ENCODE assay signal across 10 cellular contexts in genomic region chr7:21365866-21366624, GRCh38.
DNase-seq lines count a peak whose midpoint lies in the region; ATAC-seq, FAIRE-seq and TF ChIP-seq lines count a peak whose summit lies in the region.
"Had no signal": no experiment of that assay in that cellular context is flagged by ENCODE, and none has a peak within 500 bp of the region (broad histone marks: within the 10 kb centered on the region; RNA-seq: fewer than 3 reads in every experiment).

No MANE protein-coding gene starts in this region.

- H3K4me3 ChIP-seq in astrocyte (ENCODE audit: insufficient read depth, low read depth, low read length) (no peak overlapping the region), prostate gland (no peak overlapping the region)
- H3K4me3 ChIP-seq: HAP-1, upper lobe of left lung had no signal

- H3K27ac ChIP-seq in astrocyte (ENCODE audit: low read depth, low read length) (no peak overlapping the region), prostate gland (peak overlapping the region; percentile 13 to 53)
- H3K27ac ChIP-seq: upper lobe of left lung had no signal

- POLR2A ChIA-PET in activated CD4-positive, alpha-beta memory T cell treated with anti-CD3 and anti-CD28 coated beads, Interleukin-2, amount 10 ng/mL, durations not matched to agents 7 days and 5 days (lab: Charles Lee): interaction anchor here (2.1 to 3.6 kb wide), 4 partner anchors 10 to 68 kb away, joined by 7 to 17 read pairs (median 10); partner anchors contain the start of gene SP4
- POLR2A ChIA-PET in activated CD4-positive, alpha-beta memory T cell treated with anti-CD3 and anti-CD28 coated beads for 36 hours (lab: Charles Lee): interaction anchor here (1.6 to 2.1 kb wide), 2 partner anchors 28 to 62 kb away, joined by 7 to 15 read pairs; partner anchors contain the start of gene SP4

- no peak for FAIRE-seq in astrocyte (lab: Jason Lieb, UNC)

- TF ChIP-seq POLR2A in prostate gland (IDR thresholded peaks at IDR 0.05): no peak

- no peak for DNase-seq in activated CD4-positive, alpha-beta memory T cell treated with anti-CD3 and anti-CD28 coated beads, Interleukin-2, amount 10 ng/mL, durations not matched to agents 7 days and 5 days
- no peak for DNase-seq in activated CD4-positive, alpha-beta memory T cell treated with anti-CD3 and anti-CD28 coated beads for 36 hours
- DNase-seq in NCI-H2081 treated with DMSO at 0.1 percent for 48 hours (lab: John Stamatoyannopoulos, UW) (peak; percentile 63), astrocyte (ENCODE audit: low read depth) (peak; percentile 12), prostate gland (ENCODE audit: low spot score) (peak; percentile 56), ecto neural progenitor cell (ENCODE audit: low spot score) (no peak), cerebellum (ENCODE audit: low spot score) (no peak)
- no peak for DNase-seq in stimulated activated naive CD8-positive, alpha-beta T cell treated with anti-CD3 and anti-CD28 coated beads, Interleukin-15, Interleukin-2, amounts not matched to agents 100 U/mL and 50 U/mL, for 24 hours
- DNase-seq: upper lobe of left lung had no signal

- no peaks in the 10 kb centered on the region for H4K20me1 ChIP-seq in astrocyte (ENCODE audit: insufficient read depth, low read length)

- intact Hi-C loops in activated CD4-positive, alpha-beta memory T cell treated with anti-CD3 and anti-CD28 coated beads for 36 hours (cut with micrococcal nuclease): loop anchor here (2.0 kb wide), 1 partner anchor 573 kb away; no protein-coding TSS in a partner anchor
- intact Hi-C loops in prostate gland (cut with DNase I): no loop called here

- 30% methylated on average over 6 of the region's 6 CpGs for WGBS in prostate gland

- peak overlapping the region; percentile 71 for H3K27ac Mint-ChIP-seq in activated CD4-positive, alpha-beta memory T cell treated with anti-CD3 and anti-CD28 coated beads, Interleukin-2, amount 10 ng/mL, durations not matched to agents 7 days and 5 days
- no peak overlapping the region for H3K27ac Mint-ChIP-seq in activated CD4-positive, alpha-beta memory T cell treated with anti-CD3 and anti-CD28 coated beads for 36 hours
- H3K27ac Mint-ChIP-seq in astrocyte (ENCODE audit: unreplicated experiment): peak overlapping the region; percentile 34

- no peak overlapping the region for H2AFZ ChIP-seq in astrocyte (ENCODE audit: low read depth, low read length)

- peaks cover 15% of the 10 kb centered on the region for H3K9me3 Mint-ChIP-seq in activated CD4-positive, alpha-beta memory T cell treated with anti-CD3 and anti-CD28 coated beads, Interleukin-2, amount 10 ng/mL, durations not matched to agents 7 days and 5 days
- H3K9me3 Mint-ChIP-seq in activated CD4-positive, alpha-beta memory T cell treated with anti-CD3 and anti-CD28 coated beads for 36 hours: no peaks in the 10 kb centered on the region
- H3K9me3 Mint-ChIP-seq in astrocyte (ENCODE audit: unreplicated experiment): peaks cover 4% of the 10 kb centered on the region

- no peak overlapping the region for H3K9ac ChIP-seq in astrocyte (ENCODE audit: low read length)

- peaks cover 36% of the 10 kb centered on the region for H3K36me3 Mint-ChIP-seq in activated CD4-positive, alpha-beta memory T cell treated with anti-CD3 and anti-CD28 coated beads, Interleukin-2, amount 10 ng/mL, durations not matched to agents 7 days and 5 days (ENCODE audit: low read depth)
- no peaks in the 10 kb centered on the region for H3K36me3 Mint-ChIP-seq in activated CD4-positive, alpha-beta memory T cell treated with anti-CD3 and anti-CD28 coated beads for 36 hours
- H3K36me3 Mint-ChIP-seq in astrocyte (ENCODE audit: low read depth, unreplicated experiment): no peaks in the 10 kb centered on the region

- no peak for ATAC-seq in stimulated activated naive CD8-positive, alpha-beta T cell treated with anti-CD3 and anti-CD28 coated beads, Interleukin-15, Interleukin-2, amounts not matched to agents 100 U/mL and 50 U/mL, for 24 hours

- no peaks in the 10 kb centered on the region for H3K9me3 ChIP-seq in astrocyte (ENCODE audit: insufficient read depth, low read depth, low read length)
- no peaks in the 10 kb centered on the region for H3K9me3 ChIP-seq in prostate gland
- H3K9me3 ChIP-seq: HAP-1, upper lobe of left lung had no signal

- H3K27me3 ChIP-seq in astrocyte (ENCODE audit: insufficient read depth, low read length): no peaks in the 10 kb centered on the region
- no peaks in the 10 kb centered on the region for H3K27me3 ChIP-seq in prostate gland (replicated peaks; ENCODE audit: insufficient read depth)
- H3K27me3 ChIP-seq: upper lobe of left lung had no signal

- no peaks in the 10 kb centered on the region for H3K36me3 ChIP-seq in astrocyte (ENCODE audit: insufficient read depth, low read length)
- no peaks in the 10 kb centered on the region for H3K36me3 ChIP-seq in prostate gland
- H3K36me3 ChIP-seq: HAP-1, upper lobe of left lung had no signal

- H3K4me1 ChIP-seq in astrocyte (ENCODE audit: insufficient read depth, low read length) (no peaks in the 10 kb centered on the region), prostate gland (replicated peaks) (peaks cover 2% of the 10 kb centered on the region)
- H3K4me1 ChIP-seq: upper lobe of left lung had no signal

- H3K4me1 Mint-ChIP-seq in activated CD4-positive, alpha-beta memory T cell treated with anti-CD3 and anti-CD28 coated beads, Interleukin-2, amount 10 ng/mL, durations not matched to agents 7 days and 5 days: peaks cover 65% of the 10 kb centered on the region
- H3K4me1 Mint-ChIP-seq in activated CD4-positive, alpha-beta memory T cell treated with anti-CD3 and anti-CD28 coated beads for 36 hours (ENCODE audit: low read depth): peaks cover 49% of the 10 kb centered on the region
- H3K4me1 Mint-ChIP-seq in astrocyte (ENCODE audit: low read depth, unreplicated experiment): peaks cover 18% of the 10 kb centered on the region

- no peaks in the 10 kb centered on the region for H3K79me2 ChIP-seq in astrocyte (ENCODE audit: insufficient read depth, low read length)

- no peak overlapping the region for H3K4me2 ChIP-seq in astrocyte (ENCODE audit: low read length)

- no peaks in the 10 kb centered on the region for H3K27me3 Mint-ChIP-seq in activated CD4-positive, alpha-beta memory T cell treated with anti-CD3 and anti-CD28 coated beads, Interleukin-2, amount 10 ng/mL, durations not matched to agents 7 days and 5 days
- H3K27me3 Mint-ChIP-seq in activated CD4-positive, alpha-beta memory T cell treated with anti-CD3 and anti-CD28 coated beads for 36 hours: peaks cover 3% of the 10 kb centered on the region
- no peaks in the 10 kb centered on the region for H3K27me3 Mint-ChIP-seq in astrocyte (ENCODE audit: low read depth, unreplicated experiment)

- no peak overlapping the region for H3K4me3 Mint-ChIP-seq in activated CD4-positive, alpha-beta memory T cell treated with anti-CD3 and anti-CD28 coated beads, Interleukin-2, amount 10 ng/mL, durations not matched to agents 7 days and 5 days
- no peak overlapping the region for H3K4me3 Mint-ChIP-seq in activated CD4-positive, alpha-beta memory T cell treated with anti-CD3 and anti-CD28 coated beads for 36 hours
- H3K4me3 Mint-ChIP-seq in astrocyte (ENCODE audit: unreplicated experiment): no peak overlapping the region

- CTCF ChIA-PET in activated CD4-positive, alpha-beta memory T cell treated with anti-CD3 and anti-CD28 coated beads, Interleukin-2, amount 10 ng/mL, durations not matched to agents 7 days and 5 days (lab: Charles Lee): no interaction called here
- CTCF ChIA-PET in activated CD4-positive, alpha-beta memory T cell treated with anti-CD3 and anti-CD28 coated beads for 36 hours (lab: Charles Lee): interaction anchor here (1.6 kb wide), 1 partner anchor 13 kb away, joined by 8 read pairs; no protein-coding TSS in a partner anchor

- no peak for TF ChIP-seq CTCF in astrocyte (IDR thresholded peaks at IDR 0.05; ENCODE audit: insufficient read depth, low read depth, low read length)
- TF ChIP-seq CTCF in prostate gland (IDR thresholded peaks at IDR 0.05): no peak

Comparison
In these comparisons a context has a peak if more than half of its experiments do, and no peak if none do; other contexts are left out.
1. DNase-seq: peak in NCI-H2081 treated with DMSO at 0.1 percent for 48 hours (single experiment), astrocyte (single experiment) and prostate gland (single experiment); none in activated CD4-positive, alpha-beta memory T cell treated with anti-CD3 and anti-CD28 coated beads, Interleukin-2, amount 10 ng/mL, durations not matched to agents 7 days and 5 days (single experiment), activated CD4-positive, alpha-beta memory T cell treated with anti-CD3 and anti-CD28 coated beads for 36 hours (single experiment), ecto neural progenitor cell (single experiment), cerebellum (single experiment) and stimulated activated naive CD8-positive, alpha-beta T cell treated with anti-CD3 and anti-CD28 coated beads, Interleukin-15, Interleukin-2, amounts not matched to agents 100 U/mL and 50 U/mL, for 24 hours (single experiment).